10 cellular contexts compared by ENCODE assay signal in genomic region chr11:114192841-114193389, GRCh38.
A peak's percentile ranks its signal among the peaks of the same experiment; 100 is the strongest.
DNase-seq lines count a peak whose midpoint lies in the region; ATAC-seq and TF ChIP-seq lines count a peak whose summit lies in the region.
"Had no signal": no experiment of that assay in that cellular context is flagged by ENCODE, and none has a peak within 500 bp of the region (broad histone marks: within the 10 kb centered on the region; RNA-seq: fewer than 3 reads in every experiment).

No MANE protein-coding gene starts in this region.

- H3K27me3 Mint-ChIP-seq in stimulated activated naive B cell treated with anti-CD40 and anti-IgM and Interleukin-4, amounts not matched to agents 10 μg/mL and 1 μg/mL and 100 μg/mL, for 72 hours: no peaks in the 10 kb centered on the region

- H3K27ac ChIP-seq in gastroesophageal sphincter (peak overlapping the region; percentile 92 to 100 (median 96)), substantia nigra (ENCODE audit: low read depth, low read length, poor library complexity, severe bottlenecking) (peak overlapping the region; percentile 7), foreskin keratinocyte (no peak overlapping the region)

- TF ChIP-seq EP300 in gastroesophageal sphincter (IDR thresholded peaks at IDR 0.05): no peak

- H3K27me3 ChIP-seq in gastroesophageal sphincter (no peaks in the 10 kb centered on the region), foreskin keratinocyte (peaks cover 9% of the 10 kb centered on the region)

- DNase-seq in NCI-H748 (lab: John Stamatoyannopoulos, UW; ENCODE audit: unreplicated experiment) (peak; percentile 23), NCI-H748 treated with DMSO at 0.1 percent for 48 hours (lab: John Stamatoyannopoulos, UW) (no peak), RPMI7951 (ENCODE audit: low read depth) (peak; percentile 7), substantia nigra (lab: John Stamatoyannopoulos, UW) (peak in 1 of 49 donors; percentile 18), foreskin keratinocyte (no peak), Kasumi-1 (lab: John Stamatoyannopoulos, UW) (no peak)
- DNase-seq in stimulated activated naive B cell treated with anti-CD40 and anti-IgM and Interleukin-4, amounts not matched to agents 10 μg/mL and 1 μg/mL and 100 μg/mL, for 72 hours: no peak
- DNase-seq: NCI-H2029 treated with DMSO at 0.1 percent for 48 hours, SK-N-SH had no signal

- H3K4me1 Mint-ChIP-seq in stimulated activated naive B cell treated with anti-CD40 and anti-IgM and Interleukin-4, amounts not matched to agents 10 μg/mL and 1 μg/mL and 100 μg/mL, for 72 hours: peaks cover 28 to 64% of the 10 kb centered on the region in 2 donors

- no peak for ATAC-seq in gastroesophageal sphincter
- no peak for ATAC-seq in foreskin keratinocyte
- no peak for ATAC-seq in stimulated activated naive B cell treated with anti-CD40 and anti-IgM and Interleukin-4, amounts not matched to agents 10 μg/mL and 1 μg/mL and 100 μg/mL, for 72 hours (replicated peaks)

- H3K36me3 ChIP-seq in gastroesophageal sphincter: peaks cover 0 to 56% of the 10 kb centered on the region in 2 donors

- no peaks in the 10 kb centered on the region for H3K9me3 ChIP-seq in gastroesophageal sphincter
- H3K9me3 ChIP-seq: SK-N-SH had no signal

- TF ChIP-seq CTCF in gastroesophageal sphincter (IDR thresholded peaks at IDR 0.05) (no peak), foreskin keratinocyte (conservative IDR thresholded peaks at IDR 0.05) (no peak)

- WGBS in gastroesophageal sphincter (ENCODE audit: low coverage in 1 of 2), 2 donors: 75 to 86% methylated on average over 1 to 2 of the region's 4 CpGs

- no peak overlapping the region for H3K27ac Mint-ChIP-seq in stimulated activated naive B cell treated with anti-CD40 and anti-IgM and Interleukin-4, amounts not matched to agents 10 μg/mL and 1 μg/mL and 100 μg/mL, for 72 hours

- peaks cover 4 to 8% of the 10 kb centered on the region in 2 donors for H3K9me3 Mint-ChIP-seq in stimulated activated naive B cell treated with anti-CD40 and anti-IgM and Interleukin-4, amounts not matched to agents 10 μg/mL and 1 μg/mL and 100 μg/mL, for 72 hours

- no peak for TF ChIP-seq POLR2A in gastroesophageal sphincter (IDR thresholded peaks at IDR 0.05)

- H3K36me3 Mint-ChIP-seq in stimulated activated naive B cell treated with anti-CD40 and anti-IgM and Interleukin-4, amounts not matched to agents 10 μg/mL and 1 μg/mL and 100 μg/mL, for 72 hours: peaks cover 8 to 9% of the 10 kb centered on the region in 2 donors

- H3K4me3 ChIP-seq in gastroesophageal sphincter: no peak overlapping the region

- H3K4me1 ChIP-seq in gastroesophageal sphincter (peaks cover 39 to 79% (median 52%) of the 10 kb centered on the region in 3 donors), foreskin keratinocyte (no peaks in the 10 kb centered on the region)

- no peak overlapping the region for H3K4me3 Mint-ChIP-seq in stimulated activated naive B cell treated with anti-CD40 and anti-IgM and Interleukin-4, amounts not matched to agents 10 μg/mL and 1 μg/mL and 100 μg/mL, for 72 hours

Comparison
In these comparisons a context has a peak if more than half of its experiments do, and no peak if none do; other contexts are left out.
1. DNase-seq: peak in NCI-H748 (single experiment) and RPMI7951 (single experiment); none in NCI-H748 treated with DMSO at 0.1 percent for 48 hours (single experiment), foreskin keratinocyte (0 of 2), stimulated activated naive B cell treated with anti-CD40 and anti-IgM and Interleukin-4, amounts not matched to agents 10 μg/mL and 1 μg/mL and 100 μg/mL, for 72 hours (single experiment) and Kasumi-1 (0 of 2).